19 cellular contexts compared by ENCODE assay signal in the genomic region with DNA sequence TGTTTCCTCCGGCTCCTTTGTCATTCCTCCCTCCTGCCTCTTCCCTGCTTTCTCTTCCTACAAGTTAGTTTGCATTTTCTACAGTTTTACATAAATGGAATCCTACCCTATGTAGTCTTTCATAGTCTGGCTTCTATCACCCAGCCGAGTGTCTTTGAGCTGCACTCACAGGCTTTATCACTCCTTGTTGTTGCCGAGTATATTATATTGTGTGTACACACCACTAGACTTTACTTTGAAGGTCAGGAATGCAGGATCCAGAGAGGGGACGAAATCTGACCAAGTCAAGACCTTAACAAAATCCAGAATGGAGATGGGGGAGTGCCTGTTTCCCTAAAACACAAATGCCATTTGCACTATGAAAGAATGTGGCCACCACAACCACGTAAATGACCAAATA.
DNase-seq lines count a peak whose midpoint lies in the region; ATAC-seq, FAIRE-seq and TF ChIP-seq lines count a peak whose summit lies in the region.
"Had no signal": no experiment of that assay in that cellular context is flagged by ENCODE, and none has a peak within 500 bp of the region (broad histone marks: within the 10 kb centered on the region; RNA-seq: fewer than 3 reads in every experiment).

No MANE protein-coding gene starts in this region.

- no peak for TF ChIP-seq POLR2A in GM12892 (IDR thresholded peaks at IDR 0.05; ENCODE audit: low read depth, low read length)
- TF ChIP-seq POLR2A in GM12878 (IDR thresholded peaks at IDR 0.05; ENCODE audit: low read depth, low read length): no peak
- no peak for TF ChIP-seq POLR2A in GM12891 (IDR thresholded peaks at IDR 0.05; ENCODE audit: low read depth, low read length)

- intact Hi-C loops in GM12878 (cut with micrococcal nuclease; ENCODE audit: unreplicated experiment): no loop called here

- ATAC-seq in HG02938 (IDR thresholded peaks at IDR 0.05; ENCODE audit: unreplicated experiment) (peak; percentile 14), GM12878 (no peak), HG02973 (IDR thresholded peaks at IDR 0.05; ENCODE audit: unreplicated experiment) (no peak)
- no peak for ATAC-seq in stimulated activated naive CD8-positive, alpha-beta T cell treated with anti-CD3 and anti-CD28 coated beads, Interleukin-15, amount 100 ng/mL, for 72 hours

- peak overlapping the region; percentile 19 to 62 (median 51) for H3K27ac Mint-ChIP-seq in nephron
- H3K27ac Mint-ChIP-seq in stimulated activated naive CD8-positive, alpha-beta T cell treated with anti-CD3 and anti-CD28 coated beads, Interleukin-15, amount 100 ng/mL, for 72 hours: no peak overlapping the region

- H3K9ac ChIP-seq in GM12878 (ENCODE audit: control insufficient read depth, insufficient read depth, low read length): no peak overlapping the region

- DNase-seq in GM12892 (ENCODE audit: insufficient read length) (no peak), GM12878 (ENCODE audit: low read depth, low spot score) (no peak), GM12891 (ENCODE audit: insufficient read length, low spot score) (no peak), DMS114 treated with DMSO at 0.1 percent for 48 hours (lab: John Stamatoyannopoulos, UW; ENCODE audit: unreplicated experiment) (no peak)
- DNase-seq in stimulated activated naive CD8-positive, alpha-beta T cell treated with anti-CD3 and anti-CD28 coated beads, Interleukin-15, amount 100 ng/mL, for 72 hours: no peak
- DNase-seq: activated CD8-positive, alpha-beta memory T cell treated with anti-CD3 and anti-CD28 coated beads, Interleukin-2, amount 50 U/mL, for 48 hours; activated naive CD4-positive, alpha-beta T cell treated with Interleukin-2 at 50 U/mL for 16 hours; DMS 273 treated with DMSO at 0.1 percent for 48 hours; NCI-H82; occipital lobe; stimulated activated naive B cell treated with anti-CD40 and anti-IgM and Interleukin-4, amounts not matched to agents 10 μg/mL and 1 μg/mL and 100 μg/mL, for 72 hours had no signal

- no peaks in the 10 kb centered on the region for H3K9me3 ChIP-seq in GM12878 (replicated peaks; ENCODE audit: control insufficient read depth, insufficient read depth, low read length)
- H3K9me3 ChIP-seq: HAP-1 had no signal

- H3K9me3 Mint-ChIP-seq in nephron: no peaks in the 10 kb centered on the region
- H3K9me3 Mint-ChIP-seq in stimulated activated naive CD8-positive, alpha-beta T cell treated with anti-CD3 and anti-CD28 coated beads, Interleukin-15, amount 100 ng/mL, for 72 hours: no peaks in the 10 kb centered on the region
- H3K9me3 Mint-ChIP-seq: stimulated activated naive B cell treated with anti-CD40 and anti-IgM and Interleukin-4, amounts not matched to agents 10 μg/mL and 1 μg/mL and 100 μg/mL, for 72 hours had no signal

- H3K27me3 ChIP-seq in GM12878 (replicated peaks in 1 of 2; ENCODE audit: control insufficient read depth in 2 of 2, insufficient read depth in 2 of 2, low read length in 1 of 2): no peaks in the 10 kb centered on the region

- no peak overlapping the region for H3K4me3 Mint-ChIP-seq in nephron
- no peak overlapping the region for H3K4me3 Mint-ChIP-seq in stimulated activated naive CD8-positive, alpha-beta T cell treated with anti-CD3 and anti-CD28 coated beads, Interleukin-15, amount 100 ng/mL, for 72 hours

- in situ Hi-C loops in GM12878 (cut with MboI): no loop called here

- TF ChIP-seq CTCF in GM12878 (IDR thresholded peaks at IDR 0.05 in 2 of 3, conservative IDR thresholded peaks at IDR 0.05 in 1 of 3; ENCODE audit: control insufficient read depth in 2 of 3, extremely low read depth in 1 of 3, insufficient read depth in 1 of 3, low read depth in 3 of 3, low read length in 3 of 3): no peak
- TF ChIP-seq CTCF in nephron (IDR thresholded peaks at IDR 0.05; ENCODE audit: unreplicated experiment in 3 of 3): no peak

- peaks cover 20% of the 10 kb centered on the region for H3K4me1 Mint-ChIP-seq in nephron
- H3K4me1 Mint-ChIP-seq in stimulated activated naive CD8-positive, alpha-beta T cell treated with anti-CD3 and anti-CD28 coated beads, Interleukin-15, amount 100 ng/mL, for 72 hours: peaks cover 5% of the 10 kb centered on the region

- H3K36me3 Mint-ChIP-seq in nephron (ENCODE audit: low read depth): no peaks in the 10 kb centered on the region

- TF ChIP-seq RAD21 in GM12878 (IDR thresholded peaks at IDR 0.05; ENCODE audit: insufficient read depth, low read depth, low read length): no peak

- peak overlapping the region; percentile 26; the same call in 1 of the 2 replicates for H3K4me2 ChIP-seq in GM12878 (ENCODE audit: control insufficient read depth, insufficient read depth)

- no peaks in the 10 kb centered on the region for H3K27me3 Mint-ChIP-seq in nephron (ENCODE audit: low read depth)
- H3K27me3 Mint-ChIP-seq in stimulated activated naive CD8-positive, alpha-beta T cell treated with anti-CD3 and anti-CD28 coated beads, Interleukin-15, amount 100 ng/mL, for 72 hours: peaks cover 7% of the 10 kb centered on the region
- H3K27me3 Mint-ChIP-seq: stimulated activated naive B cell treated with anti-CD40 and anti-IgM and Interleukin-4, amounts not matched to agents 10 μg/mL and 1 μg/mL and 100 μg/mL, for 72 hours had no signal

- H3K4me3 ChIP-seq in GM12878: no peak overlapping the region
- H3K4me3 ChIP-seq: HAP-1, lung, skin epidermis had no signal

- FAIRE-seq in GM12892 (lab: Jason Lieb, UNC): peak; percentile 91
- FAIRE-seq in GM12878 (lab: Jason Lieb, UNC): no peak
- no peak for FAIRE-seq in GM12891 (lab: Jason Lieb, UNC)
- FAIRE-seq: urothelium cell line had no signal

- CTCF ChIA-PET in GM12878 (lab: Yijun Ruan, JAX): interaction anchor here (1.2 to 2.1 kb wide), 3 partner anchors 7 to 17 kb away, joined by 3 to 8 read pairs (median 5); no protein-coding TSS in a partner anchor

- WGBS in GM12878 (ENCODE audit: insufficient coverage, insufficient replicate concordance, low lambda C conversion rate, missing lambda C conversion rate): 58% methylated on average over 5 of the region's 5 CpGs

- peaks cover 16% of the 10 kb centered on the region for H3K4me1 ChIP-seq in GM12878 (ENCODE audit: control insufficient read depth, insufficient read depth, low read length)
- H3K4me1 ChIP-seq: HAP-1 had no signal

- H2AFZ ChIP-seq in GM12878 (ENCODE audit: control insufficient read depth, low read depth, low read length): peak overlapping the region; percentile 33

- H3K36me3 ChIP-seq in GM12878 (ENCODE audit: control insufficient read depth in 2 of 2, insufficient read depth in 2 of 2, low read length in 1 of 2): no peaks in the 10 kb centered on the region
- H3K36me3 ChIP-seq: HAP-1 had no signal

- RAD21 ChIA-PET in GM12878 (lab: Charles Lee; ENCODE audit: unreplicated experiment): interaction anchor here (1.5 kb wide), 1 partner anchor 119 kb away, joined by 4 read pairs; no protein-coding TSS in a partner anchor

- H4K20me1 ChIP-seq in GM12878 (ENCODE audit: control insufficient read depth, insufficient read depth): no peaks in the 10 kb centered on the region; the same call in 1 of the 2 replicates

- POLR2A ChIA-PET in GM12878 (lab: Charles Lee): interaction anchor here (1.0 to 1.8 kb wide), 3 partner anchors 10 to 138 kb away, joined by 3 to 6 read pairs (median 3); partner anchors contain the start of gene TIMMDC1

- TF ChIP-seq EP300 in GM12878 (IDR thresholded peaks at IDR 0.05; ENCODE audit: borderline replicate concordance in 1 of 2, control insufficient read depth in 1 of 2, low read depth in 2 of 2, low read length in 2 of 2): no peak

- BruUV-seq in GM12878 (replicated peaks; lab: Mats Ljungman, UMichigan): no TSS peak

- SMC1A ChIA-PET in GM12878 (lab: Charles Lee; ENCODE audit: uncharacterized antibody, unreplicated experiment): interaction anchor here (0.7 to 4.4 kb wide), 4 partner anchors 9 to 102 kb away, joined by 4 to 13 read pairs (median 6); no protein-coding TSS in a partner anchor

- no peak overlapping the region; the same call in 1 of the 2 replicates for H3K27ac ChIP-seq in GM12878 (ENCODE audit: control insufficient read depth, insufficient read depth)
- H3K27ac ChIP-seq: RWPE1 had no signal

- H3K79me2 ChIP-seq in GM12878 (ENCODE audit: control insufficient read depth, insufficient read depth, low read length): peaks cover 4% of the 10 kb centered on the region

TF ChIP-seq in GM12878, 131 proteins besides CTCF, POLR2A, EP300 and RAD21 (continues in another document):
- TF ChIP-seq BACH1 (IDR thresholded peaks at IDR 0.05; ENCODE audit: borderline replicate concordance) (no peak), SMAD5 (IDR thresholded peaks at IDR 0.05; ENCODE audit: low read depth) (no peak), CHD4 (IDR thresholded peaks at IDR 0.05) (no peak), NRF1 (conservative IDR thresholded peaks at IDR 0.05; ENCODE audit: low read depth, low read length) (no peak), FOXK2 (IDR thresholded peaks at IDR 0.05) (no peak), MYB (IDR thresholded peaks at IDR 0.05; ENCODE audit: borderline replicate concordance, low read depth, low read length) (no peak), POLR2AphosphoS5 (IDR thresholded peaks at IDR 0.05; ENCODE audit: low read length) (no peak)

TF ChIP-seq in GM12891, 5 proteins besides CTCF, POLR2A, EP300 and RAD21:
- TF ChIP-seq POLR2AphosphoS5 (IDR thresholded peaks at IDR 0.05; ENCODE audit: low read depth, low read length) (no peak), TAF1 (IDR thresholded peaks at IDR 0.05; ENCODE audit: low read depth, low read length) (no peak), SPI1 (IDR thresholded peaks at IDR 0.05; ENCODE audit: low read depth, low read length) (no peak), PAX5 (IDR thresholded peaks at IDR 0.05; ENCODE audit: insufficient read depth, low read length, severe bottlenecking) (no peak)

Comparison
In these comparisons a context has a peak if more than half of its experiments do, and no peak if none do; other contexts are left out.
1. H3K27ac Mint-ChIP-seq: peak in nephron (3 of 3); none in stimulated activated naive CD8-positive, alpha-beta T cell treated with anti-CD3 and anti-CD28 coated beads, Interleukin-15, amount 100 ng/mL, for 72 hours (0 of 2).